In genomic region chr9:92558612-92559374, GRCh38 we compare ENCODE assay signal across 17 cellular contexts. TPM values are rescaled to one million over a fixed set of nuclear protein-coding genes. Genes with fewer than 3 reads are reported as not detected.
"Had no signal": no experiment of that assay in that cellular context is flagged by ENCODE, and none has a peak within 500 bp of the region (broad histone marks: within the 10 kb centered on the region; RNA-seq: fewer than 3 reads in every experiment).

No MANE protein-coding gene starts in this region.

- H3K27me3 Mint-ChIP-seq: activated naive CD8-positive, alpha-beta T cell treated with anti-CD3 and anti-CD28 coated beads, Interleukin-2, amount 10 ng/mL, durations not matched to agents 7 days and 5 days; stimulated activated naive CD8-positive, alpha-beta T cell treated with anti-CD3 and anti-CD28 coated beads, Interleukin-15, Interleukin-2, amounts not matched to agents 100 ng/mL and 50 ng/mL, for 24 hours; T-helper 17 cell had no signal

- H3K4me3 ChIP-seq: psoas muscle, right lobe of liver, suprapubic skin, upper lobe of right lung had no signal

- DNase-seq: activated CD4-positive, alpha-beta T cell treated with anti-CD3 and anti-CD28 coated beads for 4 hours; activated CD8-positive, alpha-beta memory T cell treated with anti-CD3 and anti-CD28 coated beads, Interleukin-2, amount 50 U/mL, for 4 hours; activated CD8-positive, alpha-beta T cell treated with anti-CD3 and anti-CD28 coated beads, Interleukin-2, amount 10 ng/mL, durations not matched to agents 7 days and 5 days; activated naive CD4-positive, alpha-beta T cell; activated naive CD8-positive, alpha-beta T cell treated with anti-CD3 and anti-CD28 coated beads, Interleukin-2, amount 10 ng/mL, durations not matched to agents 7 days and 5 days; anterior cingulate cortex; hippocampal formation; mesenchymal stem cell; psoas muscle; right lobe of liver; T-helper 17 cell; upper lobe of right lung had no signal

- H3K9me3 ChIP-seq: psoas muscle, right lobe of liver, suprapubic skin, upper lobe of right lung had no signal

- H3K27me3 ChIP-seq: right lobe of liver, suprapubic skin, upper lobe of right lung had no signal

- H3K27ac ChIP-seq: psoas muscle, right lobe of liver, suprapubic skin, upper lobe of right lung had no signal

- H3K4me3 Mint-ChIP-seq: activated CD8-positive, alpha-beta T cell treated with anti-CD3 and anti-CD28 coated beads, Interleukin-2, amount 10 ng/mL, durations not matched to agents 7 days and 5 days; activated naive CD8-positive, alpha-beta T cell treated with anti-CD3 and anti-CD28 coated beads, Interleukin-2, amount 10 ng/mL, durations not matched to agents 7 days and 5 days; neural crest cell; stimulated activated naive CD8-positive, alpha-beta T cell treated with anti-CD3 and anti-CD28 coated beads, Interleukin-15, Interleukin-2, amounts not matched to agents 100 ng/mL and 50 ng/mL, for 24 hours; T-helper 17 cell had no signal

- H3K36me3 ChIP-seq: right lobe of liver, suprapubic skin, upper lobe of right lung had no signal

- H3K4me1 Mint-ChIP-seq: neural crest cell, T-helper 17 cell had no signal

- H3K9me3 Mint-ChIP-seq: activated naive CD8-positive, alpha-beta T cell treated with anti-CD3 and anti-CD28 coated beads, Interleukin-2, amount 10 ng/mL, durations not matched to agents 7 days and 5 days; neural crest cell; stimulated activated naive CD8-positive, alpha-beta T cell treated with anti-CD3 and anti-CD28 coated beads, Interleukin-15, Interleukin-2, amounts not matched to agents 100 ng/mL and 50 ng/mL, for 24 hours had no signal

- H3K4me1 ChIP-seq: right lobe of liver had no signal

- H3K27ac Mint-ChIP-seq: activated CD8-positive, alpha-beta T cell treated with anti-CD3 and anti-CD28 coated beads, Interleukin-2, amount 10 ng/mL, durations not matched to agents 7 days and 5 days; activated naive CD8-positive, alpha-beta T cell treated with anti-CD3 and anti-CD28 coated beads, Interleukin-2, amount 10 ng/mL, durations not matched to agents 7 days and 5 days; stimulated activated naive CD8-positive, alpha-beta T cell treated with anti-CD3 and anti-CD28 coated beads, Interleukin-15, Interleukin-2, amounts not matched to agents 100 ng/mL and 50 ng/mL, for 24 hours; T-helper 17 cell had no signal

- ATAC-seq: activated CD8-positive, alpha-beta T cell treated with anti-CD3 and anti-CD28 coated beads, Interleukin-2, amount 10 ng/mL, durations not matched to agents 7 days and 5 days; psoas muscle; right lobe of liver; T-helper 17 cell; upper lobe of right lung had no signal

RNA-seq across cellular contexts. Expression of gene ECM2, which starts 23.0 kb away (rescaled TPM):
- total RNA-seq: activated CD8-positive, alpha-beta T cell treated with anti-CD3 and anti-CD28 coated beads, Interleukin-2, amount 10 ng/mL, durations not matched to agents 7 days and 5 days; activated naive CD8-positive, alpha-beta T cell treated with anti-CD3 and anti-CD28 coated beads, Interleukin-2, amount 10 ng/mL, durations not matched to agents 7 days and 5 days; dermis microvascular lymphatic vessel endothelial cell; kidney epithelial cell; neural crest cell; T-helper 17 cell had no signal
